In the genomic region with DNA sequence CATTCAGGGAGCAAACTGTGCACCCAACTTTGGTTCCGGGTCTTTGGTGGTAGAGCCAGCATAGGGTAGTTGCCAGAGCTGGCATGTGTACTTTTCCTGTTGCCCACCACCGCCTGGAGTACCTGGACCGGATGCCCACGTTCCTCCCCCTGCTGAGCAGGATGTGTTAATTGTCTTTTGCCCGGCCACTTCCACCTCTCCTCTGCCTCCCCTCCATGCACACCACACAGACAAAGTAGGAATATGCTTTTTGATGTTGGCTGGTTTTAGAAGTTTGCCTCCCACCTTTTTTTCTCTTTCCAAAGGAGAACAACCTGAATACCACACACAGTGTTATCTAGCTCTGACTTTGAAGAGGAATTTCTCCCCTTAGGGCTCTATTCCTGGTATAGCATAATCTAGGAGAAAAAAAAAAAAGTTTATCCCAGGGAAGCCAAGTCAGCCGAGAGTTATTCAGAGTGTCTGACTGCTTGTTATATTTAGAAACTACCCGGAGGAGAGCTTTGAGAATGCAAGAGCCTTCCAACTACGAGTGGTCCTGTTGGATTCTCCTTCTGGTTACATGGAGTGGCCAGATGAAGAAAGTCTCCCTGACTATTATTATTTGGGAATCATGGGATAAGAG, we compare ENCODE assay signal across 16 cellular contexts.
DNase-seq lines count a peak whose midpoint lies in the region; ATAC-seq, FAIRE-seq and TF ChIP-seq lines count a peak whose summit lies in the region.
"Had no signal": no experiment of that assay in that cellular context is flagged by ENCODE, and none has a peak within 500 bp of the region (broad histone marks: within the 10 kb centered on the region; RNA-seq: fewer than 3 reads in every experiment).

No MANE protein-coding gene starts in this region.

- H3K27me3 ChIP-seq in bronchial epithelial cell (ENCODE audit: control insufficient read depth, insufficient read depth, low read length) (no peaks in the 10 kb centered on the region), spleen (replicated peaks in 1 of 7) (no peaks in the 10 kb centered on the region)

- peak overlapping the region; percentile 15 to 54 for H3K27ac ChIP-seq in kidney (ENCODE audit: low read depth in 2 of 2, low read length in 2 of 2)
- no peak overlapping the region for H3K27ac ChIP-seq in spleen
- H3K27ac ChIP-seq: HL-60, SK-N-MC had no signal

- ATAC-seq in GM19324 (IDR thresholded peaks at IDR 0.05; ENCODE audit: low FRiP score, unreplicated experiment) = no peak
- ATAC-seq: activated T-cell treated with anti-CD3 and anti-CD28 coated beads, Interleukin-2, amount 50 U/mL, for 72 hours; GM23338 had no signal

- H3K36me3 ChIP-seq in bronchial epithelial cell (ENCODE audit: control insufficient read depth, insufficient read depth, low read length) (no peaks in the 10 kb centered on the region), kidney (ENCODE audit: control insufficient read depth in 1 of 2, insufficient read depth in 2 of 2, low read length in 2 of 2) (no peaks in the 10 kb centered on the region), spleen (no peaks in the 10 kb centered on the region)

- H3K4me3 ChIP-seq in bronchial epithelial cell (ENCODE audit: low read depth, low read length) (no peak overlapping the region), kidney (ENCODE audit: low read length in 2 of 2) (no peak overlapping the region), retinal pigment epithelial cell (ENCODE audit: low read length) (no peak overlapping the region), spleen (no peak overlapping the region)
- H3K4me3 ChIP-seq: GM23338, SK-N-MC, skin epidermis had no signal

- peaks cover 44 to 60% of the 10 kb centered on the region in 2 donors for H3K4me1 ChIP-seq in kidney (ENCODE audit: control insufficient read depth in 1 of 2, insufficient read depth in 1 of 2, low read depth in 1 of 2, low read length in 2 of 2)
- H3K4me1 ChIP-seq in spleen = peaks cover 0 to 12% (median 0%) of the 10 kb centered on the region in 6 donors

- no peak for TF ChIP-seq POLR2A in spleen (IDR thresholded peaks at IDR 0.05)

- WGBS in spleen, 5 donors = 62 to 79% (median 73%) methylated on average over 7 to 8 of the region's 8 CpGs

- H3K9ac ChIP-seq in kidney (ENCODE audit: low read length in 2 of 2) = peak overlapping the region in 1 of 2 donors; percentile 23

- TF ChIP-seq CTCF in bronchial epithelial cell (IDR thresholded peaks at IDR 0.05; ENCODE audit: insufficient read depth, low read length, severe bottlenecking) (no peak), kidney (IDR thresholded peaks at IDR 0.05; ENCODE audit: borderline replicate concordance, extremely low read depth, insufficient read depth) (no peak), retinal pigment epithelial cell (conservative IDR thresholded peaks at IDR 0.05; ENCODE audit: low read depth, low read length) (no peak), spleen (IDR thresholded peaks at IDR 0.05 in 8 of 11, conservative IDR thresholded peaks at IDR 0.05 in 3 of 11) (no peak)

- DNase-seq in Daoy (ENCODE audit: low read depth) = peak; percentile 14
- DNase-seq in bronchial epithelial cell (ENCODE audit: low read depth) = peak; percentile 8
- no peak for DNase-seq in kidney
- peak; percentile 20 for DNase-seq in retinal pigment epithelial cell (ENCODE audit: low read depth)
- DNase-seq in GM19240 (ENCODE audit: insufficient read length, low spot score) = no peak
- no peak for DNase-seq in spleen
- no peak for DNase-seq in AML-193 (lab: John Stamatoyannopoulos, UW)
- DNase-seq: activated CD4-positive, alpha-beta T cell treated with anti-CD3 and anti-CD28 coated beads for 1 hour; activated T-cell treated with anti-CD3 and anti-CD28 coated beads, Interleukin-2, amount 50 U/mL, for 72 hours; Kasumi-1; NCI-H2029 had no signal

- H3K9me3 ChIP-seq in kidney (ENCODE audit: control insufficient read depth in 1 of 2, low read length in 2 of 2) (no peaks in the 10 kb centered on the region), spleen (no peaks in the 10 kb centered on the region)

- FAIRE-seq in bronchial epithelial cell (lab: Jason Lieb, UNC) = no peak
- FAIRE-seq in kidney (lab: Jason Lieb, UNC) = no peak

- intact Hi-C loops in kidney (cut with DNase I) (no loop called here), spleen (cut with DNase I; ENCODE audit: low total_unique reads) (no loop called here)

Comparison
In these comparisons a context has a peak if more than half of its experiments do, and no peak if none do; other contexts are left out.
1. DNase-seq: peak in Daoy (single experiment), bronchial epithelial cell (single experiment) and retinal pigment epithelial cell (single experiment); none in kidney (single experiment), GM19240 (single experiment), spleen (single experiment) and AML-193 (0 of 2).
2. H3K27ac ChIP-seq: peak in kidney (2 of 2); none in spleen (0 of 8).